1 cellular context compared by ENCODE assay signal in the genomic region with DNA sequence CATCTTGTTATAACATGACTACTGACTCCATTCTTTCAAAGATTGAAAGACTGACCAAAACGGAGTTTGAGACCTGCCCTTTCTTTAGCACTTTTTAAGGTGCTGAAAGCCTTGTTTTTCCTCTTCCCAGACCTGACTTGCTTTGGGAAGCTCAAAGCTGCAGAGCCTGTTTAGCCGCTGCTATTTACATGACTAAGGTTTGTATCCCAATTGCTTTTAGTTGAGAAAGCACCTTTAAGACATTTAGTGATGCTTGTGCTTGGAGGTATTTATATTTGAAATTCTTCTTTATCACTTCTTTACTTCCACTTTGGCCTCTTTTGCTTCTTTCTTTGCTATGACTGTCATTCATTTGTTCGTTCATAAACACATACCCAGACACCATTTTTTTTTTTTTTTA.
TF ChIP-seq lines count a peak whose summit lies in the region.

No MANE protein-coding gene starts in this region.

TF ChIP-seq in WTC11, 78 proteins besides CTCF, POLR2A, EP300 and RAD21 (continued from another document):
- TF ChIP-seq, protein P1, sequence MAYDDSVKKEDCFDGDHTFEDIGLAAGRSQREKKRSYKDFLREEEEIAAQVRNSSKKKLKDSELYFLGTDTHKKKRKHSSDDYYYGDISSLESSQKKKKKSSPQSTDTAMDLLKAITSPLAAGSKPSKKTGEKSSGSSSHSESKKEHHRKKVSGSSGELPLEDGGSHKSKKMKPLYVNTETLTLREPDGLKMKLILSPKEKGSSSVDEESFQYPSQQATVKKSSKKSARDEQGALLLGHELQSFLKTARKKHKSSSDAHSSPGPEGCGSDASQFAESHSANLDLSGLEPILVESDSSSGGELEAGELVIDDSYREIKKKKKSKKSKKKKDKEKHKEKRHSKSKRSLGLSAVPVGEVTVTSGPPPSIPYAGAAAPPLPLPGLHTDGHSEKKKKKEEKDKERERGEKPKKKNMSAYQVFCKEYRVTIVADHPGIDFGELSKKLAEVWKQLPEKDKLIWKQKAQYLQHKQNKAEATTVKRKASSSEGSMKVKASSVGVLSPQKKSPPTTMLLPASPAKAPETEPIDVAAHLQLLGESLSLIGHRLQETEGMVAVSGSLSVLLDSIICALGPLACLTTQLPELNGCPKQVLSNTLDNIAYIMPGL (CRISPR knock-in tag; IDR thresholded peaks at IDR 0.05), result no peak
- no peak for TF ChIP-seq CDX4 (CRISPR knock-in tag; IDR thresholded peaks at IDR 0.05; ENCODE audit: borderline replicate concordance)
- no peak for TF ChIP-seq USF2 (CRISPR knock-in tag; IDR thresholded peaks at IDR 0.05)
- no peak for TF ChIP-seq ATF1 (CRISPR knock-in tag; IDR thresholded peaks at IDR 0.05)
- TF ChIP-seq HMGA2 (CRISPR knock-in tag; IDR thresholded peaks at IDR 0.05), result no peak
- TF ChIP-seq MAX (CRISPR knock-in tag; IDR thresholded peaks at IDR 0.05), result no peak
- TF ChIP-seq, protein P2, sequence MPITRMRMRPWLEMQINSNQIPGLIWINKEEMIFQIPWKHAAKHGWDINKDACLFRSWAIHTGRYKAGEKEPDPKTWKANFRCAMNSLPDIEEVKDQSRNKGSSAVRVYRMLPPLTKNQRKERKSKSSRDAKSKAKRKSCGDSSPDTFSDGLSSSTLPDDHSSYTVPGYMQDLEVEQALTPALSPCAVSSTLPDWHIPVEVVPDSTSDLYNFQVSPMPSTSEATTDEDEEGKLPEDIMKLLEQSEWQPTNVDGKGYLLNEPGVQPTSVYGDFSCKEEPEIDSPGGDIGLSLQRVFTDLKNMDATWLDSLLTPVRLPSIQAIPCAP (CRISPR knock-in tag; IDR thresholded peaks at IDR 0.05), result no peak
- no peak for TF ChIP-seq E2F1 (CRISPR knock-in tag; IDR thresholded peaks at IDR 0.05)
- TF ChIP-seq, protein P3, sequence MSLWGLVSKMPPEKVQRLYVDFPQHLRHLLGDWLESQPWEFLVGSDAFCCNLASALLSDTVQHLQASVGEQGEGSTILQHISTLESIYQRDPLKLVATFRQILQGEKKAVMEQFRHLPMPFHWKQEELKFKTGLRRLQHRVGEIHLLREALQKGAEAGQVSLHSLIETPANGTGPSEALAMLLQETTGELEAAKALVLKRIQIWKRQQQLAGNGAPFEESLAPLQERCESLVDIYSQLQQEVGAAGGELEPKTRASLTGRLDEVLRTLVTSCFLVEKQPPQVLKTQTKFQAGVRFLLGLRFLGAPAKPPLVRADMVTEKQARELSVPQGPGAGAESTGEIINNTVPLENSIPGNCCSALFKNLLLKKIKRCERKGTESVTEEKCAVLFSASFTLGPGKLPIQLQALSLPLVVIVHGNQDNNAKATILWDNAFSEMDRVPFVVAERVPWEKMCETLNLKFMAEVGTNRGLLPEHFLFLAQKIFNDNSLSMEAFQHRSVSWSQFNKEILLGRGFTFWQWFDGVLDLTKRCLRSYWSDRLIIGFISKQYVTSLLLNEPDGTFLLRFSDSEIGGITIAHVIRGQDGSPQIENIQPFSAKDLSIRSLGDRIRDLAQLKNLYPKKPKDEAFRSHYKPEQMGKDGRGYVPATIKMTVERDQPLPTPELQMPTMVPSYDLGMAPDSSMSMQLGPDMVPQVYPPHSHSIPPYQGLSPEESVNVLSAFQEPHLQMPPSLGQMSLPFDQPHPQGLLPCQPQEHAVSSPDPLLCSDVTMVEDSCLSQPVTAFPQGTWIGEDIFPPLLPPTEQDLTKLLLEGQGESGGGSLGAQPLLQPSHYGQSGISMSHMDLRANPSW (CRISPR knock-in tag; conservative IDR thresholded peaks at IDR 0.05; ENCODE audit: low read depth), result no peak
- no peak for TF ChIP-seq JAZF1 (CRISPR knock-in tag; IDR thresholded peaks at IDR 0.05)
- TF ChIP-seq ZBTB43 (CRISPR knock-in tag; IDR thresholded peaks at IDR 0.05), result no peak
- TF ChIP-seq ZNF121 (CRISPR knock-in tag; IDR thresholded peaks at IDR 0.05), result no peak
